Comparison of ENCODE assay signal across 8 cellular contexts in genomic region chr22:36065775-36066544, GRCh38. TPM values are rescaled to one million over a fixed set of nuclear protein-coding genes. Genes with fewer than 3 reads are reported as not detected.
DNase-seq lines count a peak whose midpoint lies in the region; TF ChIP-seq lines count a peak whose summit lies in the region.

No MANE protein-coding gene starts in this region.

- H3K27ac ChIP-seq in layer of hippocampus (ENCODE audit: low read depth, low read length) = peak overlapping the region; percentile 85

- CTCF ChIA-PET in HEK293T (lab: Yijun Ruan, JAX) = interaction anchor here (0.5 to 4.2 kb wide), 65 partner anchors 10 to 609 kb away, joined by 3 to 59 read pairs (median 4); partner anchors contain the start of gene RBFOX2
- CTCF ChIA-PET in activated CD4-positive, alpha-beta T cell treated with anti-CD3 and anti-CD28 coated beads, Interleukin-2, amount 10 ng/mL, durations not matched to agents 7 days and 5 days (lab: Charles Lee) = interaction anchor here (0.6 to 3.5 kb wide), 56 partner anchors 10 to 1120 kb away, joined by 3 to 83 read pairs (median 4); partner anchors contain the start of genes APOL2, RASD2 and RBFOX2

- H3K27ac Mint-ChIP-seq in activated CD4-positive, alpha-beta T cell treated with anti-CD3 and anti-CD28 coated beads, Interleukin-2, amount 10 ng/mL, durations not matched to agents 7 days and 5 days = peak overlapping the region; percentile 81

- H3K4me1 Mint-ChIP-seq in activated CD4-positive, alpha-beta T cell treated with anti-CD3 and anti-CD28 coated beads, Interleukin-2, amount 10 ng/mL, durations not matched to agents 7 days and 5 days = peaks cover 10% of the 10 kb centered on the region

- DNase-seq in AG20443 (ENCODE audit: low spot score) (peak; percentile 96), HEK293T (ENCODE audit: extremely low spot score) (peak; percentile 97), NCI-H526 (lab: John Stamatoyannopoulos, UW) (peak; percentile 72 to 88), cortex of kidney (lab: John Stamatoyannopoulos, UW) (peak; percentile 70), GF-D8 (lab: John Stamatoyannopoulos, UW) (no peak)
- DNase-seq in activated CD4-positive, alpha-beta T cell treated with anti-CD3 and anti-CD28 coated beads, Interleukin-2, amount 10 ng/mL, durations not matched to agents 7 days and 5 days = peak; percentile 63
- DNase-seq in stimulated activated CD4-positive, alpha-beta T cell treated with anti-CD3 and anti-CD28 coated beads, Interleukin-15, amount 100 ng/mL, for 48 hours (ENCODE audit: low read depth in 2 of 2) = peak; percentile 53 to 68

- no peaks in the 10 kb centered on the region for H3K27me3 ChIP-seq in layer of hippocampus (ENCODE audit: control insufficient read depth, insufficient read depth, low read length)

- H3K4me3 Mint-ChIP-seq in activated CD4-positive, alpha-beta T cell treated with anti-CD3 and anti-CD28 coated beads, Interleukin-2, amount 10 ng/mL, durations not matched to agents 7 days and 5 days = peak overlapping the region; percentile 73

- no peaks in the 10 kb centered on the region for H3K36me3 Mint-ChIP-seq in activated CD4-positive, alpha-beta T cell treated with anti-CD3 and anti-CD28 coated beads, Interleukin-2, amount 10 ng/mL, durations not matched to agents 7 days and 5 days (ENCODE audit: low read depth)

- POLR2A ChIA-PET in HEK293T (lab: Yijun Ruan, JAX) = interaction anchor here (0.6 to 3.2 kb wide), 35 partner anchors 10 to 439 kb away, joined by 3 to 54 read pairs (median 4); partner anchors contain the start of gene RBFOX2
- POLR2A ChIA-PET in activated CD4-positive, alpha-beta T cell treated with anti-CD3 and anti-CD28 coated beads, Interleukin-2, amount 10 ng/mL, durations not matched to agents 7 days and 5 days (lab: Charles Lee) = no interaction called here

- H3K27me3 Mint-ChIP-seq in activated CD4-positive, alpha-beta T cell treated with anti-CD3 and anti-CD28 coated beads, Interleukin-2, amount 10 ng/mL, durations not matched to agents 7 days and 5 days = peaks cover 4% of the 10 kb centered on the region

- H3K9me3 Mint-ChIP-seq in activated CD4-positive, alpha-beta T cell treated with anti-CD3 and anti-CD28 coated beads, Interleukin-2, amount 10 ng/mL, durations not matched to agents 7 days and 5 days = no peaks in the 10 kb centered on the region

TF ChIP-seq in HEK293T, 16 proteins besides CTCF, POLR2A, EP300 and RAD21:
- TF ChIP-seq SP1 (IDR thresholded peaks at IDR 0.05) = no peak
- TF ChIP-seq FOXK2 (IDR thresholded peaks at IDR 0.05) = no peak
- TF ChIP-seq BHLHE40 (IDR thresholded peaks at IDR 0.05; ENCODE audit: borderline replicate concordance) = no peak
- peak; percentile 44; the same call in 1 of the 2 replicates for TF ChIP-seq ELF4 (IDR thresholded peaks at IDR 0.05)
- no peak for TF ChIP-seq FOXM1 (IDR thresholded peaks at IDR 0.05; ENCODE audit: borderline replicate concordance)
- TF ChIP-seq FOXA1 (IDR thresholded peaks at IDR 0.05) = no peak
- 0 out of 2 replicates have a peak, but pooled peaks have one; percentile 59 for TF ChIP-seq LEF1 (IDR thresholded peaks at IDR 0.05; ENCODE audit: borderline replicate concordance)
- TF ChIP-seq L3MBTL2 (conservative IDR thresholded peaks at IDR 0.05) = peak; percentile 91
- TF ChIP-seq PKNOX1 (IDR thresholded peaks at IDR 0.05) = peak; percentile 40; the same call in 1 of the 2 replicates

RNA-seq across cellular contexts. Expression of gene RBFOX2, which starts 37.3 kb away (rescaled TPM):
- total RNA-seq in activated CD4-positive, alpha-beta T cell treated with anti-CD3 and anti-CD28 coated beads, Interleukin-2, amount 10 ng/mL, durations not matched to agents 7 days and 5 days = under 1 TPM; 0.77 to 0.99 TPM
